ENCODE assay signal across 29 cellular contexts in the genomic region with DNA sequence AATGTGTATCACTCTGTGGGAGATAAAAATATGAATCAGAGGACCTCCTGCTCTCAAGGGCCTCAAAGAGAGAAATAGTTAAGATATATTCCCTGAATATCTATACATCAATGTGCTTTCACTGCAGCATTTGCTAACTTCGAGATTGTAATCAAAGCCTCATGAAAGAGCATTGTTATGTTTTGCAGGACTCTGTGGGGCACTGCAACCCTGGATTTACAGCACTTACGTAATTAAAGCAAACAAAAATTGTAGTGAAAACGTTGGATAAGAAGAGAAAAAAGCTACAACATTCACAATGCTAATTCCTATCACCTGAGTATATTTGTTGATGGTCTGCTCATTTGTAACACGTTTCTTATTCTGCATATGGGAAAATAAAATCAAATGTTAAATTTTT. TPM values are rescaled to one million over a fixed set of nuclear protein-coding genes. Genes with fewer than 3 reads are reported as not detected.
"Had no signal": no experiment of that assay in that cellular context is flagged by ENCODE, and none has a peak within 500 bp of the region (broad histone marks: within the 10 kb centered on the region; RNA-seq: fewer than 3 reads in every experiment).

No MANE protein-coding gene starts in this region.

- H3K27me3 ChIP-seq: gastrocnemius medialis, left lung, right atrium auricular region, suprapubic skin, tibial artery, upper lobe of right lung had no signal

- H3K4me3 ChIP-seq: gastrocnemius medialis, left lung, lung, mucosa of descending colon, right atrium auricular region, suprapubic skin, tibial artery, upper lobe of right lung had no signal

- H3K9me3 ChIP-seq: gastrocnemius medialis, left lung, mucosa of descending colon, right atrium auricular region, suprapubic skin, tibial artery, upper lobe of right lung had no signal

- H3K36me3 ChIP-seq: gastrocnemius medialis, left lung, right atrium auricular region, suprapubic skin, tibial artery, upper lobe of right lung, WERI-Rb-1 had no signal

- H3K4me1 ChIP-seq: gastrocnemius medialis, left lung, right atrium auricular region, suprapubic skin, tibial artery, upper lobe of right lung had no signal

- DNase-seq: activated CD4-positive, alpha-beta memory T cell treated with anti-CD3 and anti-CD28 coated beads for 36 hours; activated CD4-positive, alpha-beta T cell treated with anti-CD3 and anti-CD28 coated beads, Interleukin-2, amount 10 ng/mL, durations not matched to agents 24 days and 14 days; activated CD4-positive, CD25-positive, alpha-beta regulatory T cell treated with anti-CD3 and anti-CD28 coated beads, Interleukin-2, amount 50 U/mL, for 72 hours; activated CD8-positive, alpha-beta memory T cell treated with anti-CD3 and anti-CD28 coated beads, Interleukin-2, amount 50 U/mL, for 4 hours; activated gamma-delta T cell; activated naive CD4-positive, alpha-beta T cell treated with anti-CD3 and anti-CD28 coated beads, Interleukin-2, amount 10 ng/mL, durations not matched to agents 7 days and 5 days; activated naive CD8-positive, alpha-beta T cell treated with anti-CD3 and anti-CD28 coated beads, Interleukin-2, amount 10 ng/mL, durations not matched to agents 7 days and 5 days; activated T-cell treated with anti-CD3 and anti-CD28 coated beads, Interleukin-2, amount 50 U/mL, for 24 hours; dermis blood vessel endothelial cell; effector CD4-positive, alpha-beta T cell; gastrocnemius medialis; glutamatergic neuron; immature natural killer cell; kidney glomerular epithelial cell; left lung; mucosa of descending colon; stimulated activated naive CD4-positive, alpha-beta T cell; T1000; tibial artery; upper lobe of right lung; WERI-Rb-1 had no signal

- H3K27ac ChIP-seq: gastrocnemius medialis, left lung, right atrium auricular region, suprapubic skin, tibial artery, upper lobe of right lung, WERI-Rb-1 had no signal

RNA-seq across cellular contexts. Expression of gene ETNPPL, which starts 48.0 kb away (rescaled TPM):
- total RNA-seq: activated CD4-positive, alpha-beta memory T cell treated with anti-CD3 and anti-CD28 coated beads for 36 hours; activated CD4-positive, alpha-beta T cell treated with anti-CD3 and anti-CD28 coated beads, Interleukin-2, amount 10 ng/mL, durations not matched to agents 24 days and 14 days; activated CD8-positive, alpha-beta memory T cell treated with anti-CD3 and anti-CD28 coated beads for 36 hours; activated naive CD8-positive, alpha-beta T cell treated with anti-CD3 and anti-CD28 coated beads, Interleukin-2, amount 10 ng/mL, durations not matched to agents 7 days and 5 days; dermis blood vessel endothelial cell; epithelial cell of proximal tubule; left lung; lung; mesenteric fat pad; mucosa of descending colon; myocyte; natural killer cell treated with Interleukin-12 subunit alpha and Interleukin-12 subunit beta and Interleukin-15 and Interleukin-18, amount 100 ng/mL, for 72 hours; suprapubic skin; upper lobe of right lung had no signal
- polyA plus RNA-seq: immature natural killer cell had no signal
